ENCODE assay signal across 19 cellular contexts in genomic region chr10:29950391-29950790, GRCh38.
A peak's percentile ranks its signal among the peaks of the same experiment; 100 is the strongest.
DNase-seq lines count a peak whose midpoint lies in the region; ATAC-seq and TF ChIP-seq lines count a peak whose summit lies in the region.
"Had no signal": no experiment of that assay in that cellular context is flagged by ENCODE, and none has a peak within 500 bp of the region (broad histone marks: within the 10 kb centered on the region; RNA-seq: fewer than 3 reads in every experiment).

No MANE protein-coding gene starts in this region.

- no CpG with 5 or more reads among the region's 5 CpGs for WGBS in IMR-90 (ENCODE audit: extremely low coverage in 2 of 2, insufficient read length in 1 of 2), 2 experiments
- 68 to 97% (median 79%) methylated on average over 5 of the region's 5 CpGs for WGBS in spleen, 5 donors

- peak overlapping the region; percentile 97 for H3K14ac ChIP-seq in IMR-90 (replicated peaks; ENCODE audit: low read depth, low read length)

- peak overlapping the region; percentile 73 to 94; a peak in 3 of 4 replicates for H4K8ac ChIP-seq in IMR-90 (ENCODE audit: low read depth in 2 of 2, low read length in 2 of 2)

- no peaks in the 10 kb centered on the region for H4K20me1 ChIP-seq in IMR-90 (ENCODE audit: insufficient read depth, low read length)

- POLR2A ChIA-PET in IMR-90 (lab: Charles Lee; ENCODE audit: unreplicated experiment), result no interaction called here

- peak overlapping the region; percentile 92 for H3K23ac ChIP-seq in IMR-90 (ENCODE audit: low read depth, low read length)

- DNase-seq in IMR-90 (no peak), brain microvascular endothelial cell (no peak), foreskin keratinocyte (peak; percentile 58 to 75), spleen (no peak), retina (no peak), middle frontal gyrus (ENCODE audit: extremely low spot score, low spot score) (no peak), NCI-H82 treated with DMSO at 0.1 percent for 48 hours (lab: John Stamatoyannopoulos, UW; ENCODE audit: unreplicated experiment) (no peak)
- DNase-seq in activated naive CD4-positive, alpha-beta T cell treated with anti-CD3 and anti-CD28 coated beads, Interleukin-2, amount 50 U/mL, for 16 hours, result no peak
- DNase-seq: activated gamma-delta T cell treated with Interleukin-2 at 50 U/mL for 16 hours; activated T-cell treated with anti-CD3 and anti-CD28 coated beads for 4 hours; CD8-positive, alpha-beta memory T cell; DND-41; NCI-H1092; NCI-H2081 treated with DMSO at 0.1 percent for 48 hours; substantia nigra; T-helper 1 cell had no signal

- H3K4ac ChIP-seq in IMR-90 (ENCODE audit: low read depth, low read length), result peak overlapping the region; percentile 98

- BruUV-seq in IMR-90 (replicated peaks; lab: Mats Ljungman, UMichigan), result no TSS peak

- intact Hi-C loops in IMR-90 (cut with micrococcal nuclease), result no loop called here
- intact Hi-C loops in spleen (cut with DNase I; ENCODE audit: low total_unique reads), result no loop called here

- peak overlapping the region; percentile 99 for H2BK20ac ChIP-seq in IMR-90 (ENCODE audit: low read depth, low read length)

- peak overlapping the region; percentile 9 for H2BK5ac ChIP-seq in IMR-90 (ENCODE audit: low read depth, low read length, poor library complexity, severe bottlenecking)

- dilution Hi-C loops in IMR-90 (cut with HindIII; ENCODE audit: low sequenced_read_pairs, unreplicated experiment), result no loop called here

- TF ChIP-seq RAD21 in IMR-90 (IDR thresholded peaks at IDR 0.05; ENCODE audit: low read length), result no peak

- H2BK120ac ChIP-seq in IMR-90 (ENCODE audit: low read depth, low read length), result peak overlapping the region; percentile 98

- H3K36me3 ChIP-seq in IMR-90 (ENCODE audit: control insufficient read depth, insufficient read depth, low read length), result no peaks in the 10 kb centered on the region
- no peaks in the 10 kb centered on the region for H3K36me3 ChIP-seq in brain microvascular endothelial cell (replicated peaks)
- H3K36me3 ChIP-seq in spleen, result no peaks in the 10 kb centered on the region

- no peak overlapping the region for H2AFZ ChIP-seq in IMR-90 (replicated peaks; ENCODE audit: low read length, poor library complexity)
- H2AFZ ChIP-seq: GM23248 had no signal

- CTCF ChIA-PET in IMR-90 (lab: Yijun Ruan, JAX), result no interaction called here

- H3K9ac ChIP-seq in IMR-90 (ENCODE audit: low read depth, low read length), result no peak overlapping the region
- H3K9ac ChIP-seq: GM23248 had no signal

- no peaks in the 10 kb centered on the region for H3K79me1 ChIP-seq in IMR-90 (ENCODE audit: low read depth in 1 of 2, low read length in 2 of 2)

- peaks cover 31% of the 10 kb centered on the region for H3K9me1 ChIP-seq in IMR-90 (ENCODE audit: insufficient read depth, low read length)

- peak overlapping the region; percentile 50; the same call in 1 of the 2 replicates for H3K56ac ChIP-seq in IMR-90 (ENCODE audit: extremely low read depth, insufficient read depth, low read length)

- H3K9me3 ChIP-seq in IMR-90 (ENCODE audit: control insufficient read depth, insufficient read depth, low read length), result no peaks in the 10 kb centered on the region
- H3K9me3 ChIP-seq in spleen, result no peaks in the 10 kb centered on the region

- peak overlapping the region; percentile 23 for H4K5ac ChIP-seq in IMR-90 (ENCODE audit: low read depth, low read length)

- peak overlapping the region; percentile 33 for H3K18ac ChIP-seq in IMR-90 (ENCODE audit: low read depth, low read length)

- H3K27ac ChIP-seq in IMR-90 (ENCODE audit: insufficient read depth, low read length) (peak overlapping the region; percentile 36), brain microvascular endothelial cell (peak overlapping the region; percentile 97), foreskin keratinocyte (peak overlapping the region; percentile 98), spleen (peak overlapping the region in 5 of 8 donors; percentile 6 to 56 (median 36))
- H3K27ac ChIP-seq: VCaP had no signal

- H2AK9ac ChIP-seq in IMR-90 (replicated peaks; ENCODE audit: low read depth, low read length, poor library complexity), result peak overlapping the region; percentile 74

- H3K4me1 ChIP-seq in IMR-90 (ENCODE audit: control insufficient read depth, insufficient read depth, low read length) (peaks cover 38% of the 10 kb centered on the region), foreskin keratinocyte (peaks cover 38% of the 10 kb centered on the region), spleen (no peaks in the 10 kb centered on the region)

- H4K91ac ChIP-seq in IMR-90 (ENCODE audit: insufficient read depth, low read depth, low read length), result peak overlapping the region; percentile 90

- no peak overlapping the region for H3K4me2 ChIP-seq in IMR-90 (ENCODE audit: low read depth, low read length)

- ATAC-seq in IMR-90 (ENCODE audit: low read depth) (no peak), foreskin keratinocyte (no peak)
- ATAC-seq: Right ventricle myocardium inferior had no signal

- in situ Hi-C loops in IMR-90 (cut with MboI; ENCODE audit: low sequenced_read_pairs) (no loop called here), brain microvascular endothelial cell (cut with HindIII; ENCODE audit: low pct_ligation_motif_present, low sequenced_read_pairs) (no loop called here)

- H3K4me3 ChIP-seq in IMR-90 (ENCODE audit: insufficient read depth, low read depth, low read length) (no peak overlapping the region), brain microvascular endothelial cell (ENCODE audit: low read depth, low read length) (no peak overlapping the region), spleen (no peak overlapping the region)
- H3K4me3 ChIP-seq: GM23248 had no signal

- H2BK15ac ChIP-seq in IMR-90 (ENCODE audit: low read depth, low read length), result peak overlapping the region; percentile 97

- TF ChIP-seq CTCF in IMR-90 (conservative IDR thresholded peaks at IDR 0.05; ENCODE audit: low read depth, low read length), result no peak
- TF ChIP-seq CTCF in brain microvascular endothelial cell (IDR thresholded peaks at IDR 0.05; ENCODE audit: low read depth, low read length, missing control alignments), result no peak
- TF ChIP-seq CTCF in foreskin keratinocyte (conservative IDR thresholded peaks at IDR 0.05), result no peak
- no peak for TF ChIP-seq CTCF in spleen (IDR thresholded peaks at IDR 0.05 in 8 of 11, conservative IDR thresholded peaks at IDR 0.05 in 3 of 11)

- TF ChIP-seq POLR2A in IMR-90 (IDR thresholded peaks at IDR 0.05; ENCODE audit: low read depth, low read length) (no peak), spleen (IDR thresholded peaks at IDR 0.05) (no peak)

- peak overlapping the region; percentile 97 for H2AK5ac ChIP-seq in IMR-90 (ENCODE audit: low read depth, low read length)

- H3K27me3 ChIP-seq in IMR-90 (ENCODE audit: control insufficient read depth, insufficient read depth, low read length) (no peaks in the 10 kb centered on the region), brain microvascular endothelial cell (replicated peaks) (no peaks in the 10 kb centered on the region), foreskin keratinocyte (no peaks in the 10 kb centered on the region), spleen (replicated peaks in 1 of 7) (no peaks in the 10 kb centered on the region)

TF ChIP-seq in IMR-90, 13 proteins besides CTCF, POLR2A, EP300 and RAD21:
- no peak for TF ChIP-seq MXI1 (IDR thresholded peaks at IDR 0.05; ENCODE audit: borderline replicate concordance, low read depth, low read length)
- TF ChIP-seq BHLHE40 (IDR thresholded peaks at IDR 0.05; ENCODE audit: low read depth, low read length), result no peak
- TF ChIP-seq RFX5 (IDR thresholded peaks at IDR 0.05; ENCODE audit: low read depth, low read length), result no peak
- no peak for TF ChIP-seq USF2 (IDR thresholded peaks at IDR 0.05; ENCODE audit: low read depth, low read length)
- no peak for TF ChIP-seq FOS (IDR thresholded peaks at IDR 0.05; ENCODE audit: low read depth, low read length)
- no peak for TF ChIP-seq CEBPB (IDR thresholded peaks at IDR 0.05; ENCODE audit: low read depth, low read length)
- no peak for TF ChIP-seq ELK1 (IDR thresholded peaks at IDR 0.05; ENCODE audit: borderline replicate concordance, low read depth, low read length)
- TF ChIP-seq MAFK (IDR thresholded peaks at IDR 0.05; ENCODE audit: low read depth, low read length), result no peak
- no peak for TF ChIP-seq SMC3 (IDR thresholded peaks at IDR 0.05; ENCODE audit: low read depth, low read length)
- TF ChIP-seq MAZ (IDR thresholded peaks at IDR 0.05; ENCODE audit: borderline replicate concordance, low read depth, low read length), result no peak
- TF ChIP-seq NFE2L2 (IDR thresholded peaks at IDR 0.05; ENCODE audit: low read depth, low read length), result no peak
- no peak for TF ChIP-seq RCOR1 (IDR thresholded peaks at IDR 0.05; ENCODE audit: insufficient replicate concordance, low read length)
- TF ChIP-seq CHD1 (IDR thresholded peaks at IDR 0.05; ENCODE audit: low read depth, low read length), result no peak

Comparison
In these comparisons a context has a peak if more than half of its experiments do, and no peak if none do; other contexts are left out.
1. DNase-seq: peak in foreskin keratinocyte (2 of 2); none in IMR-90 (single experiment), brain microvascular endothelial cell (single experiment), spleen (single experiment), retina (single experiment), middle frontal gyrus (single experiment), activated naive CD4-positive, alpha-beta T cell treated with anti-CD3 and anti-CD28 coated beads, Interleukin-2, amount 50 U/mL, for 16 hours (single experiment) and NCI-H82 treated with DMSO at 0.1 percent for 48 hours (single experiment).
2. H3K27ac ChIP-seq: peak in every context shown above with its lines; median percentile 98 in foreskin keratinocyte; 97 in brain microvascular endothelial cell; 36 in IMR-90; 36 in spleen.